Comparison of ENCODE assay signal across 10 cellular contexts in genomic region chr5:150399158-150400019, GRCh38. TPM values are rescaled to one million over a fixed set of nuclear protein-coding genes. Genes with fewer than 3 reads are reported as not detected.
A peak's percentile ranks its signal among the peaks of the same experiment; 100 is the strongest.
DNase-seq lines count a peak whose midpoint lies in the region; ATAC-seq and TF ChIP-seq lines count a peak whose summit lies in the region.
"Had no signal": no experiment of that assay in that cellular context is flagged by ENCODE, and none has a peak within 500 bp of the region (broad histone marks: within the 10 kb centered on the region; RNA-seq: fewer than 3 reads in every experiment).

No MANE protein-coding gene starts in this region.

- no peak for DNase-seq in CD4-positive, alpha-beta T cell
- DNase-seq in effector memory CD8-positive, alpha-beta T cell = no peak
- DNase-seq in NCI-H82 (lab: John Stamatoyannopoulos, UW) (no peak), GM19238 (ENCODE audit: insufficient read length, low spot score) (no peak), GF-D8 (lab: John Stamatoyannopoulos, UW) (no peak)
- DNase-seq in activated CD4-positive, alpha-beta T cell treated with anti-CD3 and anti-CD28 coated beads for 48 hours = no peak
- DNase-seq: GOT3, NCI-H1048 had no signal

- H3K27me3 ChIP-seq in CD4-positive, alpha-beta T cell (ENCODE audit: control insufficient read depth, insufficient read depth, low read length) = no peaks in the 10 kb centered on the region

- no peaks in the 10 kb centered on the region for H3K27me3 Mint-ChIP-seq in CD4-positive, alpha-beta T cell
- no peaks in the 10 kb centered on the region for H3K27me3 Mint-ChIP-seq in effector memory CD8-positive, alpha-beta T cell

- CTCF ChIA-PET in CD4-positive, alpha-beta T cell (lab: Charles Lee) = interaction anchor here (1.1 to 3.4 kb wide), 3 partner anchors 10 to 37 kb away, joined by 3 to 28 read pairs (median 19); partner anchors contain the start of gene CD74

- peaks cover 87% of the 10 kb centered on the region for H3K36me3 Mint-ChIP-seq in CD4-positive, alpha-beta T cell (ENCODE audit: low read depth)
- peaks cover 98% of the 10 kb centered on the region for H3K36me3 Mint-ChIP-seq in effector memory CD8-positive, alpha-beta T cell (ENCODE audit: insufficient read depth)

- no peaks in the 10 kb centered on the region for H3K4me1 Mint-ChIP-seq in CD4-positive, alpha-beta T cell (ENCODE audit: low read depth)
- H3K4me1 Mint-ChIP-seq in effector memory CD8-positive, alpha-beta T cell (ENCODE audit: low read depth in 2 of 2) = peaks cover 25 to 29% of the 10 kb centered on the region in 2 donors

- no peaks in the 10 kb centered on the region for H3K9me3 ChIP-seq in CD4-positive, alpha-beta T cell (ENCODE audit: control insufficient read depth, low read length)

- no peak overlapping the region for H3K27ac ChIP-seq in CD4-positive, alpha-beta T cell (ENCODE audit: low read depth, low read length)

- H3K4me3 Mint-ChIP-seq in CD4-positive, alpha-beta T cell = no peak overlapping the region
- H3K4me3 Mint-ChIP-seq in effector memory CD8-positive, alpha-beta T cell = peak overlapping the region in 1 of 2 donors; percentile 54

- H3K27ac Mint-ChIP-seq in CD4-positive, alpha-beta T cell = peak overlapping the region; percentile 65
- H3K27ac Mint-ChIP-seq in effector memory CD8-positive, alpha-beta T cell = peak overlapping the region; percentile 74 to 93

- TF ChIP-seq CTCF in CD4-positive, alpha-beta T cell (IDR thresholded peaks at IDR 0.05) = no peak

- POLR2A ChIA-PET in CD4-positive, alpha-beta T cell (lab: Charles Lee) = interaction anchor here (0.9 to 3.0 kb wide), 3 partner anchors 11 to 37 kb away, joined by 4 to 18 read pairs (median 13); partner anchors contain the start of gene CD74

- no peaks in the 10 kb centered on the region for H3K9me3 Mint-ChIP-seq in CD4-positive, alpha-beta T cell
- H3K9me3 Mint-ChIP-seq in effector memory CD8-positive, alpha-beta T cell = no peaks in the 10 kb centered on the region

- peak; percentile 24 for ATAC-seq in CD4-positive, alpha-beta T cell (ENCODE audit: poor library complexity)
- ATAC-seq in GM19351 (IDR thresholded peaks at IDR 0.05; ENCODE audit: unreplicated experiment) (peak; percentile 20), HG03175 (IDR thresholded peaks at IDR 0.05; ENCODE audit: unreplicated experiment) (peak; percentile 20)
- peak; percentile 11 for ATAC-seq in effector memory CD8-positive, alpha-beta T cell (replicated peaks)

- intact Hi-C loops in CD4-positive, alpha-beta T cell (cut with DNase I, micrococcal nuclease) = loop anchor here in 1 of 2 experiments (5.0 kb wide), 1 partner anchor 37 kb away; no protein-coding TSS in a partner anchor

RNA-seq across cellular contexts. Expression of gene CD74, which starts 13.3 kb away (rescaled TPM):
- 100 to 1,000 TPM; 299 to 303 TPM for total RNA-seq in CD4-positive, alpha-beta T cell

RNA-seq across cellular contexts. Expression of gene TCOF1, which starts 41.9 kb away (rescaled TPM):
- total RNA-seq in CD4-positive, alpha-beta T cell = 10 to 100 TPM; 40.4 to 43.2 TPM

RNA-seq across cellular contexts. Expression of gene RPS14, which starts 50.1 kb away (rescaled TPM):
- total RNA-seq in CD4-positive, alpha-beta T cell = 1,000 to 10,000 TPM; 5,224 to 5,317 TPM
